In genomic region chr13:32176696-32177095, GRCh38 we compare ENCODE assay signal across 26 cellular contexts.
"Had no signal": no experiment of that assay in that cellular context is flagged by ENCODE, and none has a peak within 500 bp of the region (broad histone marks: within the 10 kb centered on the region; RNA-seq: fewer than 3 reads in every experiment).

No MANE protein-coding gene starts in this region.

- H3K4me1 ChIP-seq: neural progenitor cell, parathyroid adenoma, right atrium auricular region, tibial nerve, uterus had no signal

- H3K9me3 Mint-ChIP-seq: mesothelial cell of epicardium; naive thymus-derived CD4-positive, alpha-beta T cell; natural killer cell treated with Interleukin-12 subunit alpha and Interleukin-12 subunit beta and Interleukin-15 and Interleukin-18, amount 100 ng/mL, for 72 hours; neural progenitor cell; stimulated activated naive CD8-positive, alpha-beta T cell treated with anti-CD3 and anti-CD28 coated beads, Interleukin-15, amount 100 ng/mL, for 72 hours; type B pancreatic cell had no signal

- H3K27me3 ChIP-seq: heart right ventricle, hepatocyte, neural progenitor cell, neutrophil, right atrium auricular region, tibial nerve, uterus had no signal

- H3K27me3 Mint-ChIP-seq: natural killer cell treated with Interleukin-12 subunit alpha and Interleukin-12 subunit beta and Interleukin-15 and Interleukin-18, amount 100 ng/mL, for 72 hours; stimulated activated memory B cell treated with anti-CD40 and anti-IgM and Interleukin-4, amounts not matched to agents 10 μg/mL and 1 μg/mL and 100 μg/mL, for 72 hours; stimulated activated naive CD8-positive, alpha-beta T cell treated with anti-CD3 and anti-CD28 coated beads, Interleukin-15, amount 100 ng/mL, for 72 hours; type B pancreatic cell had no signal

- DNase-seq: heart right ventricle; islet precursor cell; left ventricle myocardium inferior; mesendoderm; naive thymus-derived CD4-positive, alpha-beta T cell; occipital lobe; stimulated activated CD4-positive, alpha-beta T cell treated with anti-CD3 and anti-CD28 coated beads, Interleukin-1b, Interleukin-23, amount 100 ng/mL, for 48 hours; stimulated activated CD4-positive, alpha-beta T cell treated with anti-CD3 and anti-CD28 coated beads, Interleukin-2, amount 100 ng/mL, for 48 hours; stimulated activated CD4-positive, alpha-beta T cell treated with anti-CD3 and anti-CD28 coated beads, Interleukin-4, amount 100 ng/mL, for 4 hours; stimulated activated CD8-positive, alpha-beta memory T cell treated with anti-CD3 and anti-CD28 coated beads, Interleukin-4, amount 100 ng/mL, for 48 hours; stimulated activated naive CD4-positive, alpha-beta T cell treated with Interleukin-2 at 50 U/mL for 16 hours; stimulated activated naive CD8-positive, alpha-beta T cell treated with anti-CD3 and anti-CD28 coated beads, Interleukin-15, amount 100 ng/mL, for 72 hours; uterus had no signal

- H3K4me1 Mint-ChIP-seq: naive thymus-derived CD4-positive, alpha-beta T cell; neural progenitor cell; stimulated activated memory B cell treated with anti-CD40 and anti-IgM and Interleukin-4, amounts not matched to agents 10 μg/mL and 1 μg/mL and 100 μg/mL, for 72 hours; stimulated activated naive CD8-positive, alpha-beta T cell treated with anti-CD3 and anti-CD28 coated beads, Interleukin-15, amount 100 ng/mL, for 72 hours had no signal

- H3K36me3 ChIP-seq: neural progenitor cell, uterus had no signal

- H3K4me3 ChIP-seq: heart right ventricle, hepatocyte, left ventricle myocardium inferior, lung, neural progenitor cell, right atrium auricular region, smooth muscle cell, tibial nerve, uterus had no signal

- H3K4me3 Mint-ChIP-seq: mesothelial cell of epicardium; naive thymus-derived CD4-positive, alpha-beta T cell; natural killer cell treated with Interleukin-12 subunit alpha and Interleukin-12 subunit beta and Interleukin-15 and Interleukin-18, amount 100 ng/mL, for 72 hours; neural progenitor cell; stimulated activated memory B cell treated with anti-CD40 and anti-IgM and Interleukin-4, amounts not matched to agents 10 μg/mL and 1 μg/mL and 100 μg/mL, for 72 hours; stimulated activated naive CD8-positive, alpha-beta T cell treated with anti-CD3 and anti-CD28 coated beads, Interleukin-15, amount 100 ng/mL, for 72 hours; type B pancreatic cell had no signal

- H3K27ac ChIP-seq: heart right ventricle, hepatocyte, left ventricle myocardium inferior, neural progenitor cell, neutrophil, parathyroid adenoma, right atrium auricular region, tibial nerve, uterus had no signal

- H3K36me3 Mint-ChIP-seq: natural killer cell treated with Interleukin-12 subunit alpha and Interleukin-12 subunit beta and Interleukin-15 and Interleukin-18, amount 100 ng/mL, for 72 hours; neural progenitor cell had no signal

- H3K27ac Mint-ChIP-seq: mesothelial cell of epicardium; naive thymus-derived CD4-positive, alpha-beta T cell; natural killer cell treated with Interleukin-12 subunit alpha and Interleukin-12 subunit beta and Interleukin-15 and Interleukin-18, amount 100 ng/mL, for 72 hours; neural progenitor cell; stimulated activated memory B cell treated with anti-CD40 and anti-IgM and Interleukin-4, amounts not matched to agents 10 μg/mL and 1 μg/mL and 100 μg/mL, for 72 hours; stimulated activated naive CD8-positive, alpha-beta T cell treated with anti-CD3 and anti-CD28 coated beads, Interleukin-15, amount 100 ng/mL, for 72 hours; type B pancreatic cell had no signal

- ATAC-seq: heart right ventricle; naive thymus-derived CD4-positive, alpha-beta T cell; natural killer cell treated with Interleukin-12 subunit alpha and Interleukin-12 subunit beta and Interleukin-15 and Interleukin-18, amount 100 ng/mL, for 72 hours; sciatic nerve; stimulated activated memory B cell treated with anti-CD40 and anti-IgM and Interleukin-4, amounts not matched to agents 10 μg/mL and 1 μg/mL and 100 μg/mL, for 72 hours; stimulated activated naive CD8-positive, alpha-beta T cell treated with anti-CD3 and anti-CD28 coated beads, Interleukin-15, amount 100 ng/mL, for 72 hours had no signal

- H3K9me3 ChIP-seq: heart right ventricle, left ventricle myocardium inferior, neutrophil, right atrium auricular region, tibial nerve, uterus had no signal
